In genomic region chr13:42804244-42804868, GRCh38 we compare ENCODE assay signal across 20 cellular contexts. TPM values are rescaled to one million over a fixed set of nuclear protein-coding genes. Genes with fewer than 3 reads are reported as not detected.
A peak's percentile ranks its signal among the peaks of the same experiment; 100 is the strongest.
DNase-seq lines count a peak whose midpoint lies in the region; ATAC-seq and TF ChIP-seq lines count a peak whose summit lies in the region.
"Had no signal": no experiment of that assay in that cellular context is flagged by ENCODE, and none has a peak within 500 bp of the region (broad histone marks: within the 10 kb centered on the region; RNA-seq: fewer than 3 reads in every experiment).

No MANE protein-coding gene starts in this region.

- ATAC-seq in GM18505 (IDR thresholded peaks at IDR 0.05; ENCODE audit: unreplicated experiment) (peak; percentile 70), GM21423 (IDR thresholded peaks at IDR 0.05; ENCODE audit: unreplicated experiment) (peak; percentile 72), HG02981 (IDR thresholded peaks at IDR 0.05; ENCODE audit: unreplicated experiment) (peak; percentile 53), WTC11 (no peak)
- peak; percentile 65 for ATAC-seq in activated T-helper 17 cell treated with anti-CD3 and anti-CD28 coated beads, Interleukin-2, amount 50 U/mL, for 72 hours (replicated peaks)
- ATAC-seq: effector memory CD8-positive, alpha-beta T cell; HCT116 had no signal

- peaks cover 8% of the 10 kb centered on the region for H3K27me3 Mint-ChIP-seq in activated T-helper 17 cell treated with anti-CD3 and anti-CD28 coated beads, Interleukin-2, amount 50 U/mL, for 72 hours
- no peaks in the 10 kb centered on the region for H3K27me3 Mint-ChIP-seq in WTC11 (ENCODE audit: low read depth)

- H3K27ac ChIP-seq in RWPE1: no peak overlapping the region
- H3K27ac ChIP-seq: brain microvascular endothelial cell had no signal

- H3K27ac Mint-ChIP-seq in activated T-helper 17 cell treated with anti-CD3 and anti-CD28 coated beads, Interleukin-2, amount 50 U/mL, for 72 hours: no peak overlapping the region
- no peak overlapping the region for H3K27ac Mint-ChIP-seq in WTC11
- H3K27ac Mint-ChIP-seq: activated T-cell treated with anti-CD3 and anti-CD28 coated beads, Interleukin-2, amount 50 U/mL, for 24 hours; effector memory CD8-positive, alpha-beta T cell; naive B cell; stimulated activated naive CD8-positive, alpha-beta T cell treated with anti-CD3 and anti-CD28 coated beads, Interleukin-15, Interleukin-2, amounts not matched to agents 100 ng/mL and 50 ng/mL, for 24 hours had no signal

- H3K4me3 Mint-ChIP-seq in activated T-helper 17 cell treated with anti-CD3 and anti-CD28 coated beads, Interleukin-2, amount 50 U/mL, for 72 hours: no peak overlapping the region
- H3K4me3 Mint-ChIP-seq in WTC11: no peak overlapping the region
- H3K4me3 Mint-ChIP-seq: activated T-cell treated with anti-CD3 and anti-CD28 coated beads, Interleukin-2, amount 50 U/mL, for 24 hours; effector memory CD8-positive, alpha-beta T cell; naive B cell; stimulated activated naive CD8-positive, alpha-beta T cell treated with anti-CD3 and anti-CD28 coated beads, Interleukin-15, Interleukin-2, amounts not matched to agents 100 ng/mL and 50 ng/mL, for 24 hours had no signal

- POLR2A ChIA-PET in RWPE1 (lab: Yijun Ruan, JAX; ENCODE audit: low non-redundant PET): no interaction called here
- POLR2A ChIA-PET in WTC11 (lab: Charles Lee): no interaction called here

- TF ChIP-seq CTCF in RWPE1 (conservative IDR thresholded peaks at IDR 0.05; ENCODE audit: low read depth) (no peak), WTC11 (IDR thresholded peaks at IDR 0.05) (no peak)

- H3K36me3 Mint-ChIP-seq in activated T-helper 17 cell treated with anti-CD3 and anti-CD28 coated beads, Interleukin-2, amount 50 U/mL, for 72 hours (ENCODE audit: low read depth): no peaks in the 10 kb centered on the region
- no peaks in the 10 kb centered on the region for H3K36me3 Mint-ChIP-seq in WTC11
- H3K36me3 Mint-ChIP-seq: naive B cell had no signal

- H3K9me3 Mint-ChIP-seq in activated T-helper 17 cell treated with anti-CD3 and anti-CD28 coated beads, Interleukin-2, amount 50 U/mL, for 72 hours: no peaks in the 10 kb centered on the region
- no peaks in the 10 kb centered on the region; the same call in 1 of the 2 replicates for H3K9me3 Mint-ChIP-seq in WTC11
- H3K9me3 Mint-ChIP-seq: activated T-cell treated with anti-CD3 and anti-CD28 coated beads, Interleukin-2, amount 50 U/mL, for 24 hours; effector memory CD8-positive, alpha-beta T cell; stimulated activated naive CD8-positive, alpha-beta T cell treated with anti-CD3 and anti-CD28 coated beads, Interleukin-15, Interleukin-2, amounts not matched to agents 100 ng/mL and 50 ng/mL, for 24 hours had no signal

- TF ChIP-seq POLR2A in GM18505 (IDR thresholded peaks at IDR 0.05; ENCODE audit: borderline replicate concordance, extremely low read depth, insufficient read depth, insufficient read length): no peak

- no peaks in the 10 kb centered on the region for H3K4me1 Mint-ChIP-seq in activated T-helper 17 cell treated with anti-CD3 and anti-CD28 coated beads, Interleukin-2, amount 50 U/mL, for 72 hours
- no peaks in the 10 kb centered on the region for H3K4me1 Mint-ChIP-seq in WTC11
- H3K4me1 Mint-ChIP-seq: naive B cell had no signal

- CTCF ChIA-PET in RWPE1 (lab: Yijun Ruan, JAX) (no interaction called here), WTC11 (lab: Charles Lee) (no interaction called here)

- no peak for DNase-seq in RWPE1 (ENCODE audit: low spot score)
- no peak for DNase-seq in NCI-H2227 treated with DMSO at 0.1 percent for 48 hours (lab: John Stamatoyannopoulos, UW)
- no peak for DNase-seq in NCI-H524 treated with DMSO at 0.1 percent for 48 hours (lab: John Stamatoyannopoulos, UW)
- no peak for DNase-seq in WTC11 (ENCODE audit: low spot score)
- DNase-seq: activated CD4-positive, CD25-positive, alpha-beta regulatory T cell; activated T-cell treated with anti-CD3 and anti-CD28 coated beads, Interleukin-2, amount 50 U/mL, for 24 hours; AML-193; brain microvascular endothelial cell; effector memory CD8-positive, alpha-beta T cell; naive B cell; NCI-H446; SHP77 treated with DMSO at 0.1 percent for 48 hours; stimulated activated CD4-positive, alpha-beta T cell treated with anti-CD3 and anti-CD28 coated beads, Interleukin-4, amount 100 ng/mL, for 24 hours had no signal

TF ChIP-seq in WTC11, 78 proteins besides CTCF, POLR2A, EP300 and RAD21:
- TF ChIP-seq MLX (CRISPR knock-in tag; IDR thresholded peaks at IDR 0.05) (no peak), RELA (CRISPR knock-in tag; IDR thresholded peaks at IDR 0.05; ENCODE audit: borderline replicate concordance) (no peak), ZNF396 (CRISPR knock-in tag; IDR thresholded peaks at IDR 0.05; ENCODE audit: borderline replicate concordance) (no peak), ZBTB21 (CRISPR knock-in tag; IDR thresholded peaks at IDR 0.05; ENCODE audit: borderline replicate concordance) (no peak), NFYB (CRISPR knock-in tag; conservative IDR thresholded peaks at IDR 0.05; ENCODE audit: low read depth) (no peak), EMX1 (CRISPR knock-in tag; IDR thresholded peaks at IDR 0.05) (no peak), ZMAT4 (CRISPR knock-in tag; IDR thresholded peaks at IDR 0.05) (no peak), KAT7 (CRISPR knock-in tag; IDR thresholded peaks at IDR 0.05; ENCODE audit: borderline replicate concordance) (no peak), ELF4 (CRISPR knock-in tag; IDR thresholded peaks at IDR 0.05; ENCODE audit: low read depth) (no peak), ZNF219 (CRISPR knock-in tag; IDR thresholded peaks at IDR 0.05; ENCODE audit: borderline replicate concordance) (no peak), USF1 (CRISPR knock-in tag; IDR thresholded peaks at IDR 0.05) (no peak), IRF1 (CRISPR knock-in tag; IDR thresholded peaks at IDR 0.05) (no peak), RORB (CRISPR knock-in tag; IDR thresholded peaks at IDR 0.05) (no peak), NR2C2 (CRISPR knock-in tag; IDR thresholded peaks at IDR 0.05) (no peak), ZNF263 (CRISPR knock-in tag; IDR thresholded peaks at IDR 0.05; ENCODE audit: low read depth) (no peak), NFE2L1 (CRISPR knock-in tag; IDR thresholded peaks at IDR 0.05) (no peak), ZNF121 (CRISPR knock-in tag; IDR thresholded peaks at IDR 0.05) (no peak), AR (CRISPR knock-in tag; IDR thresholded peaks at IDR 0.05) (no peak), NFATC4 (CRISPR knock-in tag; IDR thresholded peaks at IDR 0.05) (no peak), GRHL2 (CRISPR knock-in tag; IDR thresholded peaks at IDR 0.05; ENCODE audit: insufficient replicate concordance, severe bottlenecking) (no peak)

RNA-seq across cellular contexts. Expression of gene FAM216B, which starts 23.0 kb away (rescaled TPM):
- not detected for total RNA-seq in activated T-helper 17 cell treated with anti-CD3 and anti-CD28 coated beads, Interleukin-2, amount 50 U/mL, for 72 hours
- not detected in 3 replicates for total RNA-seq in WTC11 (2021)
- total RNA-seq: HT-29 had no signal
